ENCODE assay signal across 1 cellular context in the genomic region with DNA sequence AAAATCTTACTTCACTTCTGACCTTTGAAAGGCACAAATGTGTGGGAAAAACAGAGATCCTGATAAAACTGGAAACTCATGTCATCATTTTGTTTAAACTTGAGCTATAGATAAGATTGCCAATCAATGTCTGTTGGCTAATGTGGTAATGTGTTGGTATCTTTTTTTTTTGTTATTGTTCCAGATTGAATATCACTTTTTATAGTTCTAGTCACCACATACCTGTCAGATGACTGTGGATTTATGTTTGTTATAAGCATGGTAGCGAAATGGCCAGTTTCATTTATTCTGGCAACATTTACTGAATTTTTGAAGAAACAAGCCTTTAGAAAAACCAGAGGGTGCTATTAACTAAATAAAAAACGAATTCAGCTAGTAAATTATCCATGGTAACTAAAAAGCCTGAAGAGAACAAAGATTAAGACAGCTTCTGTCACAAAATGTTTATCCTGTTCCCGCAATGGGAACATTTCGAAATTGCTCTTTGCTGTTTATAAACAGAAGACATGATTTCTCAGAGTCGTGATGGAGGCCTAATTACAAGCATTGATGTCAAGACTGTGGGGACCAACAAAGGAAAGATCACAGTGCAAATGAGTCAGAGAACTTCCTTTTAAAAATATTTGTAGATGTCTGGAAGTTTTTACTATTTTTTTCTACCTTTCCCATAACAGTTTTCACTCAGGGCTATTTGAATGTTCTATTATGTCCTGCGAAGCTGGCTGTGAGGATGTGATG.
TF ChIP-seq lines count a peak whose summit lies in the region.

No MANE protein-coding gene starts in this region.

TF ChIP-seq in WTC11, 78 proteins besides CTCF, POLR2A, EP300 and RAD21 (continued from another document):
- TF ChIP-seq, protein P1, sequence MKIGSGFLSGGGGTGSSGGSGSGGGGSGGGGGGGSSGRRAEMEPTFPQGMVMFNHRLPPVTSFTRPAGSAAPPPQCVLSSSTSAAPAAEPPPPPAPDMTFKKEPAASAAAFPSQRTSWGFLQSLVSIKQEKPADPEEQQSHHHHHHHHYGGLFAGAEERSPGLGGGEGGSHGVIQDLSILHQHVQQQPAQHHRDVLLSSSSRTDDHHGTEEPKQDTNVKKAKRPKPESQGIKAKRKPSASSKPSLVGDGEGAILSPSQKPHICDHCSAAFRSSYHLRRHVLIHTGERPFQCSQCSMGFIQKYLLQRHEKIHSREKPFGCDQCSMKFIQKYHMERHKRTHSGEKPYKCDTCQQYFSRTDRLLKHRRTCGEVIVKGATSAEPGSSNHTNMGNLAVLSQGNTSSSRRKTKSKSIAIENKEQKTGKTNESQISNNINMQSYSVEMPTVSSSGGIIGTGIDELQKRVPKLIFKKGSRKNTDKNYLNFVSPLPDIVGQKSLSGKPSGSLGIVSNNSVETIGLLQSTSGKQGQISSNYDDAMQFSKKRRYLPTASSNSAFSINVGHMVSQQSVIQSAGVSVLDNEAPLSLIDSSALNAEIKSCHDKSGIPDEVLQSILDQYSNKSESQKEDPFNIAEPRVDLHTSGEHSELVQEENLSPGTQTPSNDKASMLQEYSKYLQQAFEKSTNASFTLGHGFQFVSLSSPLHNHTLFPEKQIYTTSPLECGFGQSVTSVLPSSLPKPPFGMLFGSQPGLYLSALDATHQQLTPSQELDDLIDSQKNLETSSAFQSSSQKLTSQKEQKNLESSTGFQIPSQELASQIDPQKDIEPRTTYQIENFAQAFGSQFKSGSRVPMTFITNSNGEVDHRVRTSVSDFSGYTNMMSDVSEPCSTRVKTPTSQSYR (CRISPR knock-in tag; IDR thresholded peaks at IDR 0.05) = no peak
- no peak for TF ChIP-seq GRHL2 (CRISPR knock-in tag; IDR thresholded peaks at IDR 0.05; ENCODE audit: insufficient replicate concordance, severe bottlenecking)
- no peak for TF ChIP-seq ESRRA (CRISPR knock-in tag; IDR thresholded peaks at IDR 0.05; ENCODE audit: borderline replicate concordance)
- TF ChIP-seq, protein P2, sequence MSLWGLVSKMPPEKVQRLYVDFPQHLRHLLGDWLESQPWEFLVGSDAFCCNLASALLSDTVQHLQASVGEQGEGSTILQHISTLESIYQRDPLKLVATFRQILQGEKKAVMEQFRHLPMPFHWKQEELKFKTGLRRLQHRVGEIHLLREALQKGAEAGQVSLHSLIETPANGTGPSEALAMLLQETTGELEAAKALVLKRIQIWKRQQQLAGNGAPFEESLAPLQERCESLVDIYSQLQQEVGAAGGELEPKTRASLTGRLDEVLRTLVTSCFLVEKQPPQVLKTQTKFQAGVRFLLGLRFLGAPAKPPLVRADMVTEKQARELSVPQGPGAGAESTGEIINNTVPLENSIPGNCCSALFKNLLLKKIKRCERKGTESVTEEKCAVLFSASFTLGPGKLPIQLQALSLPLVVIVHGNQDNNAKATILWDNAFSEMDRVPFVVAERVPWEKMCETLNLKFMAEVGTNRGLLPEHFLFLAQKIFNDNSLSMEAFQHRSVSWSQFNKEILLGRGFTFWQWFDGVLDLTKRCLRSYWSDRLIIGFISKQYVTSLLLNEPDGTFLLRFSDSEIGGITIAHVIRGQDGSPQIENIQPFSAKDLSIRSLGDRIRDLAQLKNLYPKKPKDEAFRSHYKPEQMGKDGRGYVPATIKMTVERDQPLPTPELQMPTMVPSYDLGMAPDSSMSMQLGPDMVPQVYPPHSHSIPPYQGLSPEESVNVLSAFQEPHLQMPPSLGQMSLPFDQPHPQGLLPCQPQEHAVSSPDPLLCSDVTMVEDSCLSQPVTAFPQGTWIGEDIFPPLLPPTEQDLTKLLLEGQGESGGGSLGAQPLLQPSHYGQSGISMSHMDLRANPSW (CRISPR knock-in tag; conservative IDR thresholded peaks at IDR 0.05; ENCODE audit: low read depth) = no peak
- no peak for TF ChIP-seq ELF4 (CRISPR knock-in tag; IDR thresholded peaks at IDR 0.05; ENCODE audit: low read depth)
- TF ChIP-seq HMGA2 (CRISPR knock-in tag; IDR thresholded peaks at IDR 0.05) = no peak
